8 cellular contexts compared by ENCODE assay signal in genomic region chr1:198937231-198938031, GRCh38.
DNase-seq lines count a peak whose midpoint lies in the region; ATAC-seq and TF ChIP-seq lines count a peak whose summit lies in the region.

No MANE protein-coding gene starts in this region.

- TF ChIP-seq POLR2A in esophagus muscularis mucosa (IDR thresholded peaks at IDR 0.05; ENCODE audit: low read depth) = no peak

- H3K9me3 ChIP-seq in esophagus muscularis mucosa (no peaks in the 10 kb centered on the region), muscle layer of duodenum (ENCODE audit: control insufficient read depth in 1 of 2, low read length in 2 of 2) (no peaks in the 10 kb centered on the region), tibial artery (no peaks in the 10 kb centered on the region)

- H3K4me3 ChIP-seq in esophagus muscularis mucosa = peak overlapping the region; percentile 46 to 66 (median 54)
- H3K4me3 ChIP-seq in muscle layer of duodenum (ENCODE audit: low read depth in 1 of 2, low read length in 2 of 2) = peak overlapping the region; percentile 59 to 92
- peak overlapping the region; percentile 53 to 55 for H3K4me3 ChIP-seq in tibial artery

- intact Hi-C loops in esophagus muscularis mucosa (cut with DNase I) (no loop called here), tibial artery (cut with DNase I; ENCODE audit: low total_unique reads) (no loop called here)

- H3K36me3 ChIP-seq in esophagus muscularis mucosa (no peaks in the 10 kb centered on the region), muscle layer of duodenum (ENCODE audit: control insufficient read depth in 1 of 2, insufficient read depth in 2 of 2, low read length in 2 of 2) (no peaks in the 10 kb centered on the region), tibial artery (no peaks in the 10 kb centered on the region)

- H3K27me3 ChIP-seq in esophagus muscularis mucosa (no peaks in the 10 kb centered on the region), muscle layer of duodenum (ENCODE audit: low read depth, low read length) (no peaks in the 10 kb centered on the region), tibial artery (no peaks in the 10 kb centered on the region)

- no peak for TF ChIP-seq EP300 in esophagus muscularis mucosa (IDR thresholded peaks at IDR 0.05)

- peak; percentile 95 for ATAC-seq in HG03280 (IDR thresholded peaks at IDR 0.05; ENCODE audit: unreplicated experiment)

- TF ChIP-seq CTCF in esophagus muscularis mucosa (IDR thresholded peaks at IDR 0.05) (no peak), tibial artery (IDR thresholded peaks at IDR 0.05) (no peak)

- H3K27ac ChIP-seq in esophagus muscularis mucosa (replicated peaks in 1 of 4) (peak overlapping the region; percentile 44 to 72 (median 66)), muscle layer of duodenum (ENCODE audit: low read length) (peak overlapping the region; percentile 88), tibial artery (peak overlapping the region; percentile 24 to 70)

- 18% methylated on average over 5 of the region's 5 CpGs for WGBS in esophagus muscularis mucosa

- peak; percentile 90 for DNase-seq in CMK (ENCODE audit: low read depth)
- DNase-seq in GM19238 (ENCODE audit: insufficient read length, low spot score) = peak; percentile 46
- DNase-seq in NCI-H510A (lab: John Stamatoyannopoulos, UW) = peak; percentile 38
- DNase-seq in activated CD8-positive, alpha-beta memory T cell treated with anti-CD3 and anti-CD28 coated beads, Interleukin-2, amount 50 U/mL, for 4 hours = peak; percentile 22
- no peak for DNase-seq in esophagus muscularis mucosa (ENCODE audit: extremely low spot score)
- peak in 1 of 2 donors; percentile 43 for DNase-seq in tibial artery

- peaks cover 0 to 27% (median 21%) of the 10 kb centered on the region in 4 donors for H3K4me1 ChIP-seq in esophagus muscularis mucosa
- peaks cover 0 to 11% of the 10 kb centered on the region in 2 donors for H3K4me1 ChIP-seq in muscle layer of duodenum (ENCODE audit: control insufficient read depth in 1 of 2, insufficient read depth in 2 of 2, low read length in 2 of 2)
- H3K4me1 ChIP-seq in tibial artery = peaks cover 0 to 16% (median 11%) of the 10 kb centered on the region in 4 donors
